8 cellular contexts compared by ENCODE assay signal in the genomic region with DNA sequence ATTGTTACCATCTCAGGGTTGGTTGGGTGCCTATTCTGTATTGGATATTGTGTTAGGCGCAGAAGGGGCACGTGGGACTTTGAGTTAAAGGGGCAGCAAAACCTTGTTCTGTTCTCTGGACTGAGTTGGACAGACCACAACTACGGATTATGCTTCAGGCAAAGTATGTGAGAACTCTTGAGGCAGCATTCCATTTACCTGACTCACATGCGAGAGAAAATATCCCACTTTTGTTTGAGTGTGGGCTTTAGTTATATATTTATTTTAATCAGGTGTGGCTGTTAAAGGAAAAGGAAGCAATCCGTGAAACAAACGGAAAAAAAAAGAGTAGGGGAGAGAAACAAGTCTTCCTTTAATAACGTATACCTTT. TPM values are rescaled to one million over a fixed set of nuclear protein-coding genes. Genes with fewer than 3 reads are reported as not detected.
A peak's percentile ranks its signal among the peaks of the same experiment; 100 is the strongest.
DNase-seq lines count a peak whose midpoint lies in the region; ATAC-seq and TF ChIP-seq lines count a peak whose summit lies in the region.

No MANE protein-coding gene starts in this region.

- no peak overlapping the region for H2BK5ac ChIP-seq in H9 (ENCODE audit: insufficient read length, low read length)

- no peak overlapping the region for H2BK15ac ChIP-seq in H9 (ENCODE audit: low read depth, low read length)

- no peak overlapping the region for H4K8ac ChIP-seq in H9 (replicated peaks; ENCODE audit: insufficient read length, low read depth, low read length)

- H3K4me2 ChIP-seq in H9 (ENCODE audit: insufficient read depth, insufficient read length, low read length), result peak overlapping the region; percentile 65

- H3K4me1 ChIP-seq in A673 (ENCODE audit: insufficient read depth, low read length, poor library complexity, severe bottlenecking) (no peaks in the 10 kb centered on the region), H9 (ENCODE audit: insufficient read depth, low read length) (no peaks in the 10 kb centered on the region)

- H3K27me3 ChIP-seq in A673 (replicated peaks; ENCODE audit: insufficient read depth, low read depth, low read length, poor library complexity) (no peaks in the 10 kb centered on the region), H9 (ENCODE audit: insufficient read depth, low read length) (no peaks in the 10 kb centered on the region)

- no peak overlapping the region for H2AK5ac ChIP-seq in H9 (ENCODE audit: insufficient read length, low read length)

- no peak overlapping the region for H4K5ac ChIP-seq in H9 (ENCODE audit: insufficient read length, low read depth, low read length)

- peak overlapping the region; percentile 63 for H3K4me3 ChIP-seq in A673 (ENCODE audit: low read depth, low read length, poor library complexity, severe bottlenecking)

- DNase-seq in A673 (ENCODE audit: low spot score) (no peak), H9 (no peak), left ventricle myocardium superior (no peak), renal cortical epithelial cell (ENCODE audit: low read depth) (peak; percentile 98), SIG-M5 (lab: John Stamatoyannopoulos, UW) (no peak)
- DNase-seq in activated CD4-positive, alpha-beta memory T cell treated with anti-CD3 and anti-CD28 coated beads, Interleukin-2, amount 10 ng/mL, durations not matched to agents 7 days and 5 days, result no peak

- no peaks in the 10 kb centered on the region for H4K20me1 ChIP-seq in H9 (ENCODE audit: control insufficient read depth, insufficient read depth, insufficient read length)

- peak overlapping the region; percentile 93 to 99 for H3K4me3 Mint-ChIP-seq in H9
- H3K4me3 Mint-ChIP-seq in activated CD4-positive, alpha-beta memory T cell treated with anti-CD3 and anti-CD28 coated beads, Interleukin-2, amount 10 ng/mL, durations not matched to agents 7 days and 5 days, result peak overlapping the region; percentile 93

- no peak overlapping the region for H3K23ac ChIP-seq in H9 (ENCODE audit: insufficient read length, low read depth, low read length)

- no peak overlapping the region for H2BK120ac ChIP-seq in H9 (ENCODE audit: low read depth, low read length, poor library complexity, severe bottlenecking)

- no peak overlapping the region for H4K91ac ChIP-seq in H9 (ENCODE audit: insufficient read length, low read depth, low read length)

- H3K23me2 ChIP-seq in H9 (ENCODE audit: insufficient read length, low read depth, low read length, poor library complexity, severe bottlenecking), result peaks cover 7% of the 10 kb centered on the region

- no peak overlapping the region for H3K4ac ChIP-seq in H9 (ENCODE audit: low read depth, low read length)

- H3K36me3 Mint-ChIP-seq in H9 (ENCODE audit: insufficient read depth in 1 of 3, low read depth in 3 of 3), result peaks cover 9 to 12% (median 9%) of the 10 kb centered on the region in 3 experiments; a peak in 6 of 7 replicates
- H3K36me3 Mint-ChIP-seq in activated CD4-positive, alpha-beta memory T cell treated with anti-CD3 and anti-CD28 coated beads, Interleukin-2, amount 10 ng/mL, durations not matched to agents 7 days and 5 days (ENCODE audit: low read depth), result no peaks in the 10 kb centered on the region

- no peak overlapping the region for H3T11ph ChIP-seq in H9 (ENCODE audit: low read length)

- POLR2A ChIA-PET in A673 (lab: Charles Lee; ENCODE audit: low non-redundant PET), result no interaction called here
- POLR2A ChIA-PET in activated CD4-positive, alpha-beta memory T cell treated with anti-CD3 and anti-CD28 coated beads, Interleukin-2, amount 10 ng/mL, durations not matched to agents 7 days and 5 days (lab: Charles Lee), result interaction anchor here (1.6 to 13.0 kb wide), 3 partner anchors 17 to 406 kb away, joined by 4 to 97 read pairs (median 6); a partner anchor contains a TSS

- H3K4me1 Mint-ChIP-seq in H9, result peaks cover 13 to 19% of the 10 kb centered on the region in 2 experiments
- H3K4me1 Mint-ChIP-seq in activated CD4-positive, alpha-beta memory T cell treated with anti-CD3 and anti-CD28 coated beads, Interleukin-2, amount 10 ng/mL, durations not matched to agents 7 days and 5 days, result peaks cover 15% of the 10 kb centered on the region

- H2BK12ac ChIP-seq in H9 (ENCODE audit: insufficient read length, low read depth, low read length), result no peak overlapping the region

- BruUV-seq in A673 (replicated peaks; lab: Mats Ljungman, UMichigan), result no TSS peak

- no peaks in the 10 kb centered on the region for H3K36me3 ChIP-seq in A673 (ENCODE audit: insufficient read depth, low read length, poor library complexity, severe bottlenecking)

- H3K79me1 ChIP-seq in H9 (ENCODE audit: insufficient read depth, low read depth, low read length, poor library complexity, severe bottlenecking), result no peaks in the 10 kb centered on the region

- H3K9me3 ChIP-seq in A673 (ENCODE audit: low read depth, low read length, poor library complexity, severe bottlenecking) (no peaks in the 10 kb centered on the region), H9 (ENCODE audit: control insufficient read depth, low read depth, low read length) (no peaks in the 10 kb centered on the region)

- no peaks in the 10 kb centered on the region for H3K9me3 Mint-ChIP-seq in H9
- no peaks in the 10 kb centered on the region for H3K9me3 Mint-ChIP-seq in activated CD4-positive, alpha-beta memory T cell treated with anti-CD3 and anti-CD28 coated beads, Interleukin-2, amount 10 ng/mL, durations not matched to agents 7 days and 5 days

- TF ChIP-seq CTCF in A673 (conservative IDR thresholded peaks at IDR 0.05; ENCODE audit: low read depth, low read length) (no peak), H9 (conservative IDR thresholded peaks at IDR 0.05) (no peak)

- no peak overlapping the region for H3K27ac Mint-ChIP-seq in H9
- H3K27ac Mint-ChIP-seq in activated CD4-positive, alpha-beta memory T cell treated with anti-CD3 and anti-CD28 coated beads, Interleukin-2, amount 10 ng/mL, durations not matched to agents 7 days and 5 days, result no peak overlapping the region

- ATAC-seq in left ventricle myocardium superior (peak; percentile 48), HG03280 (IDR thresholded peaks at IDR 0.05; ENCODE audit: unreplicated experiment) (no peak), HG03025 (IDR thresholded peaks at IDR 0.05; ENCODE audit: low FRiP score, unreplicated experiment) (no peak)

- H3K56ac ChIP-seq in H9 (ENCODE audit: insufficient read length, low read depth, low read length), result no peak overlapping the region

- H3K27ac ChIP-seq in A673 (ENCODE audit: low read depth, low read length, poor library complexity, severe bottlenecking), result peak overlapping the region; percentile 11
- H3K27ac ChIP-seq in H9 (ENCODE audit: insufficient read length, low read depth, low read length), result no peak overlapping the region

- CTCF ChIA-PET in A673 (lab: Charles Lee), result no interaction called here
- CTCF ChIA-PET in activated CD4-positive, alpha-beta memory T cell treated with anti-CD3 and anti-CD28 coated beads, Interleukin-2, amount 10 ng/mL, durations not matched to agents 7 days and 5 days (lab: Charles Lee), result no interaction called here

- WGBS in H9 (ENCODE audit: extremely low coverage, insufficient read length, low lambda C conversion rate), result no CpG with 5 or more reads among the region's 7 CpGs

- no peak overlapping the region for H3K14ac ChIP-seq in H9 (ENCODE audit: insufficient read depth, low read length)

- H3K79me2 ChIP-seq in H9 (ENCODE audit: insufficient read depth, low read length), result no peaks in the 10 kb centered on the region

- peak overlapping the region; percentile 97 for H2AFZ ChIP-seq in H9 (ENCODE audit: low read length)

- intact Hi-C loops in A673 (cut with micrococcal nuclease; ENCODE audit: unreplicated experiment), result no loop called here
- intact Hi-C loops in left ventricle myocardium superior (cut with micrococcal nuclease), result loop anchor here (10.0 kb wide), 1 partner anchor 419 kb away; no protein-coding TSS in a partner anchor

- no peak overlapping the region for H2BK20ac ChIP-seq in H9 (ENCODE audit: low read depth, low read length, poor library complexity, severe bottlenecking)

- no peak overlapping the region for H3K18ac ChIP-seq in H9 (ENCODE audit: insufficient read length, low read depth, low read length)

- H3K9ac ChIP-seq in H9 (ENCODE audit: extremely low read depth, insufficient read length, low read length), result peak overlapping the region; percentile 57

- peaks cover 5% of the 10 kb centered on the region for H3K27me3 Mint-ChIP-seq in H9 (ENCODE audit: low read depth)
- peaks cover 2% of the 10 kb centered on the region for H3K27me3 Mint-ChIP-seq in activated CD4-positive, alpha-beta memory T cell treated with anti-CD3 and anti-CD28 coated beads, Interleukin-2, amount 10 ng/mL, durations not matched to agents 7 days and 5 days

RNA-seq across cellular contexts. Expression of a gene that starts 0.6 kb away (rescaled TPM):
- total RNA-seq in A673 (2021) (6.4 and 8.9 TPM in 2 replicates), H9 (2021) (20.0 and 20.4 TPM in 2 replicates), left ventricle myocardium superior (1.8 TPM), renal cortical epithelial cell (57.0 and 83.5 TPM in 2 replicates)
- total RNA-seq in activated CD4-positive, alpha-beta memory T cell treated with anti-CD3 and anti-CD28 coated beads, Interleukin-2, amount 10 ng/mL, durations not matched to agents 7 days and 5 days, result 1 to 10 TPM; 3.1 to 3.6 TPM

RNA-seq across cellular contexts. Expression of a gene that starts 17.0 kb away (rescaled TPM):
- total RNA-seq in A673 (2021), result 27.5 and 28.3 TPM in 2 replicates
- total RNA-seq in H9 (2021), result 15.6 and 15.8 TPM in 2 replicates
- total RNA-seq in activated CD4-positive, alpha-beta memory T cell treated with anti-CD3 and anti-CD28 coated beads, Interleukin-2, amount 10 ng/mL, durations not matched to agents 7 days and 5 days, result 10 to 100 TPM; 24.5 to 24.7 TPM
- total RNA-seq in left ventricle myocardium superior, result 8.3 TPM
- total RNA-seq in renal cortical epithelial cell, result 35.6 and 48.7 TPM in 2 replicates
